Comparison of ENCODE assay signal across 17 cellular contexts in the genomic region with DNA sequence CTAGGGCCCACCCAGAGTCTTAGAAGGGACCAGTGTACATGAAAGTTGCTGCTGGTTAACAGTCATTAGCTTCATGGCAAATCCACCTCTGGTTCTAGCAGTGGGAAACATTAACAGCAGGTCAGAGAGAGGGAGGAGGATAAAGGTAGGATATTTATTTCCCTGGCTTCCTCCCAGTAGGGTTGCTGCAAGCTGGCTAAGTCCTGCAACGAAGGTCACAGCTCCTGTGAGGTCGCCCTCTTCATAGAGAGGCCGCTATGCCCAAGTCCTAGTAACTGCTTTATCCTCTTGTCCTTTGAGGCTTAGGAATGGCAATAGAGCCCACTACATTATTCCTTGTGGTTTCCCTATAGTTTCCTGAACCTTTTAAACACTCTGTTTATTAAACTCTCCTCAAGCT.
DNase-seq lines count a peak whose midpoint lies in the region; ATAC-seq and TF ChIP-seq lines count a peak whose summit lies in the region.
"Had no signal": no experiment of that assay in that cellular context is flagged by ENCODE, and none has a peak within 500 bp of the region (broad histone marks: within the 10 kb centered on the region; RNA-seq: fewer than 3 reads in every experiment).

No MANE protein-coding gene starts in this region.

- no CpG with 5 or more reads among the region's 3 CpGs for WGBS in H9 (ENCODE audit: extremely low coverage, insufficient read length, low lambda C conversion rate)
- WGBS in suprapubic skin = 73% methylated on average over 3 of the region's 3 CpGs

- peak; percentile 92 for ATAC-seq in Right ventricle myocardium superior (ENCODE audit: poor library complexity)
- no peak for ATAC-seq in left cardiac atrium
- ATAC-seq in left lobe of liver = peak; percentile 99
- peak; percentile 16 for ATAC-seq in upper lobe of right lung
- ATAC-seq: Panc1 had no signal

- H3T11ph ChIP-seq in H9 (ENCODE audit: low read length) = no peak overlapping the region

- H2BK20ac ChIP-seq in H9 (ENCODE audit: low read depth, low read length, poor library complexity, severe bottlenecking) = no peak overlapping the region

- H2AK5ac ChIP-seq in H9 (ENCODE audit: insufficient read length, low read length) = no peak overlapping the region

- H4K5ac ChIP-seq in H9 (ENCODE audit: insufficient read length, low read depth, low read length) = no peak overlapping the region

- no peak overlapping the region for H3K4me3 ChIP-seq in upper lobe of right lung
- no peak overlapping the region for H3K4me3 ChIP-seq in suprapubic skin

- H3K56ac ChIP-seq in H9 (ENCODE audit: insufficient read length, low read depth, low read length) = no peak overlapping the region

- H3K23ac ChIP-seq in H9 (ENCODE audit: insufficient read length, low read depth, low read length) = no peak overlapping the region

- TF ChIP-seq CTCF in VCaP (conservative IDR thresholded peaks at IDR 0.05) (no peak), upper lobe of right lung (IDR thresholded peaks at IDR 0.05) (no peak), H9 (conservative IDR thresholded peaks at IDR 0.05) (no peak), suprapubic skin (IDR thresholded peaks at IDR 0.05) (no peak)

- H3K9ac ChIP-seq in H9 (ENCODE audit: extremely low read depth, insufficient read length, low read length) = no peak overlapping the region
- H3K9ac ChIP-seq: SK-N-SH had no signal

- H3K27me3 Mint-ChIP-seq in H9 (ENCODE audit: low read depth) = peaks cover 2% of the 10 kb centered on the region

- H3K79me1 ChIP-seq in H9 (ENCODE audit: insufficient read depth, low read depth, low read length, poor library complexity, severe bottlenecking) = no peaks in the 10 kb centered on the region

- H3K36me3 Mint-ChIP-seq in H9 (ENCODE audit: insufficient read depth in 1 of 3, low read depth in 3 of 3) = no peaks in the 10 kb centered on the region

- TF ChIP-seq POLR2A in suprapubic skin (IDR thresholded peaks at IDR 0.05) = no peak

- DNase-seq in Right ventricle myocardium superior (no peak), left cardiac atrium (no peak), left lobe of liver (ENCODE audit: low spot score) (peak; percentile 70), upper lobe of right lung (no peak), H9 (no peak), suprapubic skin (ENCODE audit: low spot score in 2 of 2) (no peak)
- DNase-seq: IMR-90, Kasumi-1, NCI-H1105 treated with DMSO at 0.1 percent for 48 hours, NCI-H187, NCI-H510A treated with DMSO at 0.1 percent for 48 hours, NCI-H82, SHP77, SK-N-SH had no signal

- no peaks in the 10 kb centered on the region for H4K20me1 ChIP-seq in H9 (ENCODE audit: control insufficient read depth, insufficient read depth, insufficient read length)

- H3K36me3 ChIP-seq in upper lobe of right lung (no peaks in the 10 kb centered on the region), suprapubic skin (no peaks in the 10 kb centered on the region)

- H4K91ac ChIP-seq in H9 (ENCODE audit: insufficient read length, low read depth, low read length) = no peak overlapping the region

- no peak for TF ChIP-seq EP300 in suprapubic skin (IDR thresholded peaks at IDR 0.05)

- H2BK5ac ChIP-seq in H9 (ENCODE audit: insufficient read length, low read length) = no peak overlapping the region

- H2BK120ac ChIP-seq in H9 (ENCODE audit: low read depth, low read length, poor library complexity, severe bottlenecking) = no peak overlapping the region

- no peak overlapping the region for H3K27ac Mint-ChIP-seq in H9

- H3K23me2 ChIP-seq in H9 (ENCODE audit: insufficient read length, low read depth, low read length, poor library complexity, severe bottlenecking) = no peaks in the 10 kb centered on the region

- H3K14ac ChIP-seq in H9 (ENCODE audit: insufficient read depth, low read length) = no peak overlapping the region

- no peak overlapping the region for H3K4ac ChIP-seq in H9 (ENCODE audit: low read depth, low read length)

- H3K79me2 ChIP-seq in H9 (ENCODE audit: insufficient read depth, low read length) = no peaks in the 10 kb centered on the region

- H3K27ac ChIP-seq in VCaP = peak overlapping the region; percentile 51
- H3K27ac ChIP-seq in upper lobe of right lung = no peak overlapping the region
- H3K27ac ChIP-seq in H9 (ENCODE audit: insufficient read length, low read depth, low read length) = no peak overlapping the region
- no peak overlapping the region for H3K27ac ChIP-seq in suprapubic skin
- H3K27ac ChIP-seq: C4-2B had no signal

- H4K8ac ChIP-seq in H9 (replicated peaks; ENCODE audit: insufficient read length, low read depth, low read length) = no peak overlapping the region

- no peaks in the 10 kb centered on the region for H3K9me3 Mint-ChIP-seq in H9

- no peaks in the 10 kb centered on the region for H3K4me1 ChIP-seq in upper lobe of right lung
- H3K4me1 ChIP-seq in H9 (ENCODE audit: insufficient read depth, low read length) = no peaks in the 10 kb centered on the region
- H3K4me1 ChIP-seq in suprapubic skin = no peaks in the 10 kb centered on the region

- intact Hi-C loops in Right ventricle myocardium superior (cut with DNase I) = no loop called here
- intact Hi-C loops in left cardiac atrium (cut with DNase I) = no loop called here
- intact Hi-C loops in upper lobe of right lung (cut with DNase I) = no loop called here

- no peak overlapping the region for H3K18ac ChIP-seq in H9 (ENCODE audit: insufficient read length, low read depth, low read length)

- no peaks in the 10 kb centered on the region for H3K27me3 ChIP-seq in upper lobe of right lung
- no peaks in the 10 kb centered on the region for H3K27me3 ChIP-seq in H9 (ENCODE audit: insufficient read depth, low read length)
- no peaks in the 10 kb centered on the region for H3K27me3 ChIP-seq in suprapubic skin

- no peak overlapping the region for H2BK15ac ChIP-seq in H9 (ENCODE audit: low read depth, low read length)

- H3K4me3 Mint-ChIP-seq in H9 = no peak overlapping the region

- H2BK12ac ChIP-seq in H9 (ENCODE audit: insufficient read length, low read depth, low read length) = no peak overlapping the region

- no peak overlapping the region for H2AFZ ChIP-seq in H9 (ENCODE audit: low read length)

- H3K9me3 ChIP-seq in upper lobe of right lung = no peaks in the 10 kb centered on the region
- H3K9me3 ChIP-seq in H9 (ENCODE audit: control insufficient read depth, low read depth, low read length) = no peaks in the 10 kb centered on the region
- no peaks in the 10 kb centered on the region for H3K9me3 ChIP-seq in suprapubic skin
- H3K9me3 ChIP-seq: SK-N-SH had no signal

- no peak overlapping the region for H3K4me2 ChIP-seq in H9 (ENCODE audit: insufficient read depth, insufficient read length, low read length)
- H3K4me2 ChIP-seq: SK-N-SH had no signal

- peaks cover 3 to 4% of the 10 kb centered on the region in 2 experiments; a peak in 3 of 4 replicates for H3K4me1 Mint-ChIP-seq in H9

Comparison
In these comparisons a context has a peak if more than half of its experiments do, and no peak if none do; other contexts are left out.
1. ATAC-seq: peak in Right ventricle myocardium superior (single experiment), left lobe of liver (single experiment) and upper lobe of right lung (single experiment); none in left cardiac atrium (0 of 2).